Comparison of ENCODE assay signal across 1 cellular context in genomic region chr14:93917141-93917540, GRCh38.
TF ChIP-seq lines count a peak whose summit lies in the region.

No MANE protein-coding gene starts in this region.

TF ChIP-seq in HepG2, 621 proteins besides CTCF, POLR2A, EP300 and RAD21:
- TF ChIP-seq ZNF264 (CRISPR knock-in tag; IDR thresholded peaks at IDR 0.05): no peak
- TF ChIP-seq LRRFIP1 (CRISPR knock-in tag; conservative IDR thresholded peaks at IDR 0.05): no peak
- no peak for TF ChIP-seq ZNF724P (CRISPR knock-in tag; IDR thresholded peaks at IDR 0.05; ENCODE audit: borderline replicate concordance)
- no peak for TF ChIP-seq ZSCAN31 (CRISPR knock-in tag; IDR thresholded peaks at IDR 0.05; ENCODE audit: low read depth)
- peak; percentile 47 to 66; a peak in 3 of 4 replicates for TF ChIP-seq MAFK (conservative IDR thresholded peaks at IDR 0.05 in 1 of 2, IDR thresholded peaks at IDR 0.05 in 1 of 2; ENCODE audit: low read length in 2 of 2)
- peak; percentile 51; the same call in 1 of the 2 replicates for TF ChIP-seq MAFF (IDR thresholded peaks at IDR 0.05; ENCODE audit: low read depth, low read length)
- no peak for TF ChIP-seq ARNTL (CRISPR knock-in tag; IDR thresholded peaks at IDR 0.05)
- TF ChIP-seq ZBTB39 (CRISPR knock-in tag; IDR thresholded peaks at IDR 0.05): no peak
- no peak for TF ChIP-seq ZNF530 (CRISPR knock-in tag; IDR thresholded peaks at IDR 0.05; ENCODE audit: low read depth)
- no peak for TF ChIP-seq ZNF710 (CRISPR knock-in tag; IDR thresholded peaks at IDR 0.05; ENCODE audit: borderline replicate concordance)
- 0 out of 2 replicates have a peak, but pooled peaks have one; percentile 24 for TF ChIP-seq HNRNPL (IDR thresholded peaks at IDR 0.05; ENCODE audit: low read depth, low read length)
- TF ChIP-seq ZFP36L2 (CRISPR knock-in tag; IDR thresholded peaks at IDR 0.05): no peak
TF ChIP-seq in HepG2: peak in this region for 3.
